ENCODE assay signal across 1 cellular context in the genomic region with DNA sequence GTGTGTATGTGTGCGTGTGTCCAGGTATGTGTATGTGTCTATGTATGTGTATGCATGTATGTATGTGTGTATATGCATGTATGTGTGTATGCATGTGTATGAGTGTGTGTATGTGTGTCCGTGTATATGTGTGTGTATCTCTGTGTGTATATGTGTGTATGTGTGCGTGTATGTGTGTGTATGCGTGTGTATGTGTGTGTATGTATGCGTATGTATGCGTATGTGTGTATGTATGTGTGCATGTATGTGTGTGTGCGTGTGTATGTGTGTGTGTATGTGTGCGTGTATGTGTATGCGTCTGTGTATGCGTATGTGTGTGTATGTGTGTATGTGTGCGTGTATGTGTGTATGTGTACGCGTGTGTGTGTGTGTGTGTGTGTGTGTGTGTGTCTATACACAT.
TF ChIP-seq lines count a peak whose summit lies in the region.

No MANE protein-coding gene starts in this region.

TF ChIP-seq in HEK293, 187 proteins besides CTCF, POLR2A, EP300 and RAD21 (continued from another document):
- no peak for TF ChIP-seq REPIN1 (tag by site-specific recombination; IDR thresholded peaks at IDR 0.05; ENCODE audit: low read depth)
- no peak for TF ChIP-seq ZNF114 (tag by site-specific recombination; IDR thresholded peaks at IDR 0.05)
- no peak for TF ChIP-seq ZNF585B (tag by site-specific recombination; IDR thresholded peaks at IDR 0.05)
- no peak for TF ChIP-seq ZNF830 (tag by site-specific recombination; IDR thresholded peaks at IDR 0.05; ENCODE audit: low read depth)
- TF ChIP-seq ZNF610 (tag by site-specific recombination; IDR thresholded peaks at IDR 0.05; ENCODE audit: borderline replicate concordance) = no peak
- TF ChIP-seq ZNF16 (tag by site-specific recombination; IDR thresholded peaks at IDR 0.05; ENCODE audit: low read depth) = no peak
